24 cellular contexts compared by ENCODE assay signal in genomic region chr2:83991992-83992391, GRCh38.
DNase-seq lines count a peak whose midpoint lies in the region; ATAC-seq, FAIRE-seq and TF ChIP-seq lines count a peak whose summit lies in the region.
"Had no signal": no experiment of that assay in that cellular context is flagged by ENCODE, and none has a peak within 500 bp of the region (broad histone marks: within the 10 kb centered on the region; RNA-seq: fewer than 3 reads in every experiment).

No MANE protein-coding gene starts in this region.

- no peak for TF ChIP-seq EP300 in A549 (IDR thresholded peaks at IDR 0.05)

- no peak overlapping the region for H3K4me2 ChIP-seq in A549
- H3K4me2 ChIP-seq: smooth muscle cell had no signal

- no peaks in the 10 kb centered on the region for H3K27me3 ChIP-seq in body of pancreas
- H3K27me3 ChIP-seq: ascending aorta, SJSA1, tibial artery had no signal

- WGBS in A549 (ENCODE audit: missing lambda C conversion rate) = 54% methylated on average over 3 of the region's 3 CpGs
- WGBS in body of pancreas, 2 donors = 82 to 85% methylated on average over 3 of the region's 3 CpGs

- TF ChIP-seq POLR2A in A549 (IDR thresholded peaks at IDR 0.05; ENCODE audit: low read length) (no peak), H54 (IDR thresholded peaks at IDR 0.05; ENCODE audit: low read depth, low read length) (no peak), body of pancreas (IDR thresholded peaks at IDR 0.05) (no peak)

- H3K4me1 ChIP-seq in A549 (no peaks in the 10 kb centered on the region), body of pancreas (no peaks in the 10 kb centered on the region)
- H3K4me1 ChIP-seq: ascending aorta, SJSA1, tibial artery had no signal

- no peak overlapping the region for H3K4me3 ChIP-seq in A549
- no peak overlapping the region for H3K4me3 ChIP-seq in epithelial cell of esophagus (ENCODE audit: low read length)
- no peak overlapping the region for H3K4me3 ChIP-seq in body of pancreas
- H3K4me3 ChIP-seq: ascending aorta, GM23248, SJSA1, smooth muscle cell, tibial artery had no signal

- no peaks in the 10 kb centered on the region for H3K36me3 ChIP-seq in body of pancreas (replicated peaks in 1 of 2; ENCODE audit: insufficient read depth in 1 of 2, low read depth in 2 of 2)
- H3K36me3 ChIP-seq: ascending aorta, SJSA1, tibial artery had no signal

- DNase-seq in A549 (ENCODE audit: low read depth in 1 of 2, low spot score in 1 of 2) (peak in 1 of 2 experiments; percentile 2), H54 (ENCODE audit: insufficient read length, low spot score) (no peak), RWPE1 (ENCODE audit: low spot score) (peak; percentile 50), epithelial cell of esophagus (ENCODE audit: low read depth) (peak; percentile 77), body of pancreas (no peak), GM10248 (ENCODE audit: extremely low spot score) (no peak), NCI-H187 treated with DMSO at 0.1 percent for 48 hours (lab: John Stamatoyannopoulos, UW) (no peak), NCI-H2081 treated with DMSO at 0.1 percent for 48 hours (lab: John Stamatoyannopoulos, UW) (no peak)
- DNase-seq: activated T-cell treated with anti-CD3 and anti-CD28 coated beads for 4 hours; CD8-positive, alpha-beta T cell; GM23248; NCI-H1105; NCI-H1930; NCI-H526 treated with DMSO at 0.1 percent for 48 hours; retina; stimulated activated CD4-positive, alpha-beta T cell treated with anti-CD3 and anti-CD28 coated beads, Interleukin-1b, Interleukin-23, amount 100 ng/mL, for 48 hours; tibial artery had no signal

- intact Hi-C loops in body of pancreas (cut with DNase I) = no loop called here

- POLR2A ChIA-PET in A549 (lab: Yijun Ruan, JAX) (no interaction called here), RWPE1 (lab: Yijun Ruan, JAX; ENCODE audit: low non-redundant PET) (no interaction called here), GM10248 (lab: Yijun Ruan, JAX) (no interaction called here)

- CTCF ChIA-PET in A549 (lab: Yijun Ruan, JAX) = no interaction called here
- CTCF ChIA-PET in RWPE1 (lab: Yijun Ruan, JAX) = interaction anchor here (0.6 to 1.3 kb wide), 2 partner anchors 31 to 1830 kb away, joined by 4 to 6 read pairs; no protein-coding TSS in a partner anchor
- CTCF ChIA-PET in GM10248 (lab: Yijun Ruan, JAX) = no interaction called here

- ATAC-seq in A549 (no peak), body of pancreas (no peak)
- ATAC-seq: CD8-positive, alpha-beta T cell; natural killer cell treated with Interleukin-12 subunit alpha and Interleukin-12 subunit beta and Interleukin-15 and Interleukin-18, amount 100 ng/mL, for 72 hours; Panc1 had no signal

- no peak for TF ChIP-seq RAD21 in A549 (conservative IDR thresholded peaks at IDR 0.05 in 1 of 2, IDR thresholded peaks at IDR 0.05 in 1 of 2)

- TF ChIP-seq CTCF in A549 (IDR thresholded peaks at IDR 0.05) (no peak), RWPE1 (conservative IDR thresholded peaks at IDR 0.05; ENCODE audit: low read depth) (no peak), epithelial cell of esophagus (IDR thresholded peaks at IDR 0.05; ENCODE audit: insufficient read depth, low read depth, low read length, missing control alignments) (no peak), body of pancreas (IDR thresholded peaks at IDR 0.05) (no peak), GM10248 (IDR thresholded peaks at IDR 0.05; ENCODE audit: control extremely low read depth, extremely low read depth, low read depth, missing control alignments) (no peak)

- H3K9me3 ChIP-seq in A549 = peaks cover 6% of the 10 kb centered on the region; the same call in 1 of the 3 replicates
- H3K9me3 ChIP-seq in body of pancreas = no peaks in the 10 kb centered on the region
- H3K9me3 ChIP-seq: ascending aorta, SJSA1, tibial artery had no signal

- H3K27ac ChIP-seq in A549 (no peak overlapping the region), RWPE1 (no peak overlapping the region), body of pancreas (no peak overlapping the region)
- H3K27ac ChIP-seq: ascending aorta, GM23248, SJSA1, tibial artery had no signal

- FAIRE-seq in A549 (lab: Jason Lieb, UNC) (no peak), H54 (lab: Jason Lieb, UNC) (peak; percentile 83)
- FAIRE-seq: endometrium, GM12891 had no signal

TF ChIP-seq in A549, 52 proteins besides CTCF, POLR2A, EP300 and RAD21:
- TF ChIP-seq ZC3H11A (IDR thresholded peaks at IDR 0.05) = no peak
- no peak for TF ChIP-seq MYC (IDR thresholded peaks at IDR 0.05; ENCODE audit: borderline replicate concordance, low read length)
- no peak for TF ChIP-seq CHD2 (IDR thresholded peaks at IDR 0.05; ENCODE audit: low read length, partially characterized antibody)
- TF ChIP-seq NPAS2 (CRISPR knock-in tag; IDR thresholded peaks at IDR 0.05; ENCODE audit: borderline replicate concordance) = no peak
- peak; percentile 17 for TF ChIP-seq MAFK (IDR thresholded peaks at IDR 0.05; ENCODE audit: partially characterized antibody)
- TF ChIP-seq SMC3 (IDR thresholded peaks at IDR 0.05) = no peak

Comparison
In these comparisons a context has a peak if more than half of its experiments do, and no peak if none do; other contexts are left out.
1. DNase-seq: peak in RWPE1 (single experiment) and epithelial cell of esophagus (single experiment); none in H54 (single experiment), body of pancreas (0 of 4), GM10248 (single experiment), NCI-H187 treated with DMSO at 0.1 percent for 48 hours (single experiment) and NCI-H2081 treated with DMSO at 0.1 percent for 48 hours (single experiment).